8 cellular contexts compared by ENCODE assay signal in the genomic region with DNA sequence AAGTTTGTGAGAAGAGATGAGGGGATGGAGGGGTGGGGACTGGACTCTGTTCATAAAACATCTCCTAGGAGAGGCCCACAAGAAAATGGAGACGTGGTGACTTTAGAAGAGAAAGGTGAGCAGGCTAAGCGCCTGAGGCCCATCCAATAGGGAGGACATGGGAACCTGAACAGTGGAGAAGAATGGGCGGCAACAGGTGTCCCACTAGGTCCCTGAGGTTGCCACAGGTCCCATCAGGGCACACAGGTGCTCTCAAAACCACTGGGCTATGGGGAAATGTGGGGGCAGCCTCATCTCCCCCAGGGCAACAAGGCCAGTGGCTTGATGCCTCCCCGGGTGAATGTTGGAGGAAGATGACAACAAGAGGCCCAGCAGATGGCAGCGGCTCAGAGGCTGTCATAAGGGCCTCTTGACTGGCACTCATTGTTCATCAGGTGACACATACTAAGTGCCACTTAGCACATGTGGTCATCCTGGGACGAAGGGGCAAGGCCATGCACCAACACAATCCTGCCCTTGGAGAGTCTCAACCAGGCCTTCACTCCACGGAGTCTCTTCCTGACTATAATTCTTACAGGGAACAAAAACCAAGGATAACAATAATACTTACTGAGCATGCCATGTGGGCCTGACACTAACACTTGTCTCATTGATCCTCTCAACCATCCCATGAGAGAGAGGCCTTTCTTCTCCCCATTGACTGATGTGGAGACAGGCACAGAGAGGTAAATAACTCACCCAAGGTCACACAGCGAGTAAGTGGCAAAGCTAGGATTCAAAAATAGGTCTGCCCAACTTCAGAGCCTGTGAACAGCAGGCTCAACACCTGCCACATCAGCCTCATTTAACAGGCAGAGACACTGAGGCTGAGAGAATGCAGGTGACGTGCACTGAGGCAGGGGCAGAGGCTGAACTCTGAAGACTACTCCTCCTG. TPM values are rescaled to one million over a fixed set of nuclear protein-coding genes. Genes with fewer than 3 reads are reported as not detected.
DNase-seq lines count a peak whose midpoint lies in the region; ATAC-seq and TF ChIP-seq lines count a peak whose summit lies in the region.

No MANE protein-coding gene starts in this region.

- H3K27ac ChIP-seq in BLaER1 treated with 17β-estradiol and CSF1 and Interleukin-3, amounts not matched to agents 10 nM and 100 nM: peak overlapping the region in 7 of 11 experiments; percentile 58 to 76 (median 66); a peak in 11 of 22 replicates
- H3K27ac ChIP-seq in IMR-90 (ENCODE audit: insufficient read depth, low read length): no peak overlapping the region
- H3K27ac ChIP-seq in tibial nerve: peak overlapping the region in 3 of 4 donors; percentile 37 to 89 (median 75)

- CTCF ChIA-PET in IMR-90 (lab: Yijun Ruan, JAX): interaction anchor here (1.0 kb wide), 1 partner anchor 38 kb away, joined by 3 read pairs; a partner anchor contains a TSS

- no peak overlapping the region for H4K5ac ChIP-seq in IMR-90 (ENCODE audit: low read depth, low read length)

- POLR2A ChIA-PET in IMR-90 (lab: Charles Lee; ENCODE audit: unreplicated experiment): no interaction called here

- H3K79me1 ChIP-seq in IMR-90 (ENCODE audit: low read depth in 1 of 2, low read length in 2 of 2): peaks cover 60 to 88% of the 10 kb centered on the region in 2 experiments

- dilution Hi-C loops in IMR-90 (cut with HindIII; ENCODE audit: low sequenced_read_pairs, unreplicated experiment): no loop called here

- H2BK120ac ChIP-seq in IMR-90 (ENCODE audit: low read depth, low read length): 0 out of 2 replicates have a peak overlapping the region, but pooled peaks have one; percentile 4

- peak overlapping the region; percentile 52 for H2AK5ac ChIP-seq in IMR-90 (ENCODE audit: low read depth, low read length)

- H4K20me1 ChIP-seq in BLaER1 treated with 17β-estradiol and CSF1 and Interleukin-3, amounts not matched to agents 10 nM and 100 nM: peaks cover 0 to 38% (median 0%) of the 10 kb centered on the region in 11 experiments; a peak in 4 of 22 replicates
- H4K20me1 ChIP-seq in IMR-90 (ENCODE audit: insufficient read depth, low read length): peaks cover 11% of the 10 kb centered on the region; the same call in 1 of the 2 replicates

- H3K9me3 ChIP-seq in BLaER1 treated with 17β-estradiol and CSF1 and Interleukin-3, amounts not matched to agents 10 nM and 100 nM (replicated peaks in 1 of 11): no peaks in the 10 kb centered on the region
- H3K9me3 ChIP-seq in IMR-90 (ENCODE audit: control insufficient read depth, insufficient read depth, low read length) (no peaks in the 10 kb centered on the region), tibial nerve (no peaks in the 10 kb centered on the region)

- H2AK9ac ChIP-seq in IMR-90 (replicated peaks; ENCODE audit: low read depth, low read length, poor library complexity): peak overlapping the region; percentile 80

- no peak overlapping the region for H3K56ac ChIP-seq in IMR-90 (ENCODE audit: extremely low read depth, insufficient read depth, low read length)

- H2BK15ac ChIP-seq in IMR-90 (ENCODE audit: low read depth, low read length): 0 out of 3 replicates have a peak overlapping the region, but pooled peaks have one; percentile 4

- no peak overlapping the region for H3K18ac ChIP-seq in IMR-90 (ENCODE audit: low read depth, low read length)

- TF ChIP-seq CTCF in IMR-90 (conservative IDR thresholded peaks at IDR 0.05; ENCODE audit: low read depth, low read length): no peak
- no peak for TF ChIP-seq CTCF in tibial nerve (IDR thresholded peaks at IDR 0.05)

- H4K91ac ChIP-seq in IMR-90 (ENCODE audit: insufficient read depth, low read depth, low read length): 0 out of 2 replicates have a peak overlapping the region, but pooled peaks have one; percentile 12

- peaks cover 38 to 62% (median 50%) of the 10 kb centered on the region in 10 experiments for H3K4me1 ChIP-seq in BLaER1 treated with 17β-estradiol and CSF1 and Interleukin-3, amounts not matched to agents 10 nM and 100 nM
- H3K4me1 ChIP-seq in IMR-90 (ENCODE audit: control insufficient read depth, insufficient read depth, low read length) (peaks cover 32% of the 10 kb centered on the region), tibial nerve (peaks cover 0 to 97% (median 69%) of the 10 kb centered on the region in 4 donors)

- no peak overlapping the region for H3K4me3 ChIP-seq in BLaER1 treated with 17β-estradiol and CSF1 and Interleukin-3, amounts not matched to agents 10 nM and 100 nM
- no peak overlapping the region for H3K4me3 ChIP-seq in IMR-90 (ENCODE audit: insufficient read depth, low read depth, low read length)
- H3K4me3 ChIP-seq in tibial nerve: no peak overlapping the region

- DNase-seq in IMR-90 (no peak), islet precursor cell (peak; percentile 58), tibial nerve (ENCODE audit: low spot score in 2 of 2) (no peak), middle frontal gyrus (ENCODE audit: extremely low spot score, low spot score) (no peak)
- DNase-seq in activated CD4-positive, alpha-beta T cell treated with anti-CD3 and anti-CD28 coated beads, Interleukin-2, amount 50 U/mL, for 48 hours: peak; percentile 6 to 19

- in situ Hi-C loops in IMR-90 (cut with MboI; ENCODE audit: low sequenced_read_pairs): no loop called here

- no peak for TF ChIP-seq EP300 in tibial nerve (IDR thresholded peaks at IDR 0.05)

- TF ChIP-seq RAD21 in IMR-90 (IDR thresholded peaks at IDR 0.05; ENCODE audit: low read length): no peak

- H2AFZ ChIP-seq in IMR-90 (replicated peaks; ENCODE audit: low read length, poor library complexity): no peak overlapping the region

- H3K36me3 ChIP-seq in BLaER1 treated with 17β-estradiol and CSF1 and Interleukin-3, amounts not matched to agents 10 nM and 100 nM: no peaks in the 10 kb centered on the region
- H3K36me3 ChIP-seq in IMR-90 (ENCODE audit: control insufficient read depth, insufficient read depth, low read length) (0 out of 2 replicates have a peak, but pooled peaks cover 1% of the 10 kb centered on the region), tibial nerve (no peaks in the 10 kb centered on the region)

- ATAC-seq in IMR-90 (ENCODE audit: low read depth) (no peak), HG03354 (IDR thresholded peaks at IDR 0.05; ENCODE audit: poor library complexity, severe bottlenecking, unreplicated experiment) (no peak), HG02884 (IDR thresholded peaks at IDR 0.05; ENCODE audit: unreplicated experiment) (no peak)

- peak overlapping the region in 4 of 11 experiments; percentile 61 to 69 (median 64); a peak in 2 of 22 replicates for H3K9ac ChIP-seq in BLaER1 treated with 17β-estradiol and CSF1 and Interleukin-3, amounts not matched to agents 10 nM and 100 nM
- H3K9ac ChIP-seq in IMR-90 (ENCODE audit: low read depth, low read length): no peak overlapping the region

- H2BK20ac ChIP-seq in IMR-90 (ENCODE audit: low read depth, low read length): peak overlapping the region; percentile 28

- peak overlapping the region in 1 of 2 experiments; percentile 65; a peak in 1 of 4 replicates for H4K8ac ChIP-seq in IMR-90 (ENCODE audit: low read depth in 2 of 2, low read length in 2 of 2)

- intact Hi-C loops in IMR-90 (cut with micrococcal nuclease): no loop called here

- no peak for TF ChIP-seq POLR2A in IMR-90 (IDR thresholded peaks at IDR 0.05; ENCODE audit: low read depth, low read length)
- TF ChIP-seq POLR2A in tibial nerve (IDR thresholded peaks at IDR 0.05): no peak

- no peak overlapping the region for H3K23ac ChIP-seq in IMR-90 (ENCODE audit: low read depth, low read length)

- H3K9me1 ChIP-seq in IMR-90 (ENCODE audit: insufficient read depth, low read length): peaks cover 25% of the 10 kb centered on the region

- peak overlapping the region; percentile 61; the same call in 1 of the 2 replicates for H3K4ac ChIP-seq in IMR-90 (ENCODE audit: low read depth, low read length)

- no CpG with 5 or more reads among the region's 9 CpGs for WGBS in IMR-90 (ENCODE audit: extremely low coverage in 2 of 2, insufficient read length in 1 of 2), 2 experiments
- 80 to 84% methylated on average over 9 of the region's 9 CpGs for WGBS in tibial nerve, 2 donors

- peak overlapping the region; percentile 33 to 87 (median 76); a peak in 20 of 22 replicates for H3K4me2 ChIP-seq in BLaER1 treated with 17β-estradiol and CSF1 and Interleukin-3, amounts not matched to agents 10 nM and 100 nM
- H3K4me2 ChIP-seq in IMR-90 (ENCODE audit: low read depth, low read length): no peak overlapping the region

- H2BK5ac ChIP-seq in IMR-90 (ENCODE audit: low read depth, low read length, poor library complexity, severe bottlenecking): no peak overlapping the region

- H3K14ac ChIP-seq in IMR-90 (replicated peaks; ENCODE audit: low read depth, low read length): peak overlapping the region; percentile 74; the same call in 1 of the 2 replicates

- no TSS peak for BruUV-seq in IMR-90 (replicated peaks; lab: Mats Ljungman, UMichigan)

- no peaks in the 10 kb centered on the region for H3K27me3 ChIP-seq in BLaER1 treated with 17β-estradiol and CSF1 and Interleukin-3, amounts not matched to agents 10 nM and 100 nM
- no peaks in the 10 kb centered on the region for H3K27me3 ChIP-seq in IMR-90 (ENCODE audit: control insufficient read depth, insufficient read depth, low read length)
- no peaks in the 10 kb centered on the region for H3K27me3 ChIP-seq in tibial nerve

TF ChIP-seq in IMR-90, 13 proteins besides CTCF, POLR2A, EP300 and RAD21 (continues in another document):
- TF ChIP-seq, protein P1, sequence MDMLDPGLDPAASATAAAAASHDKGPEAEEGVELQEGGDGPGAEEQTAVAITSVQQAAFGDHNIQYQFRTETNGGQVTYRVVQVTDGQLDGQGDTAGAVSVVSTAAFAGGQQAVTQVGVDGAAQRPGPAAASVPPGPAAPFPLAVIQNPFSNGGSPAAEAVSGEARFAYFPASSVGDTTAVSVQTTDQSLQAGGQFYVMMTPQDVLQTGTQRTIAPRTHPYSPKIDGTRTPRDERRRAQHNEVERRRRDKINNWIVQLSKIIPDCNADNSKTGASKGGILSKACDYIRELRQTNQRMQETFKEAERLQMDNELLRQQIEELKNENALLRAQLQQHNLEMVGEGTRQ (IDR thresholded peaks at IDR 0.05; ENCODE audit: low read depth, low read length): no peak
- no peak for TF ChIP-seq MXI1 (IDR thresholded peaks at IDR 0.05; ENCODE audit: borderline replicate concordance, low read depth, low read length)
- no peak for TF ChIP-seq MAFK (IDR thresholded peaks at IDR 0.05; ENCODE audit: low read depth, low read length)
- TF ChIP-seq RFX5 (IDR thresholded peaks at IDR 0.05; ENCODE audit: low read depth, low read length): no peak
- TF ChIP-seq FOS (IDR thresholded peaks at IDR 0.05; ENCODE audit: low read depth, low read length): no peak
- no peak for TF ChIP-seq NFE2L2 (IDR thresholded peaks at IDR 0.05; ENCODE audit: low read depth, low read length)
- TF ChIP-seq MAZ (IDR thresholded peaks at IDR 0.05; ENCODE audit: borderline replicate concordance, low read depth, low read length): no peak
- TF ChIP-seq SMC3 (IDR thresholded peaks at IDR 0.05; ENCODE audit: low read depth, low read length): no peak
- no peak for TF ChIP-seq RCOR1 (IDR thresholded peaks at IDR 0.05; ENCODE audit: insufficient replicate concordance, low read length)

RNA-seq across cellular contexts. Expression of a gene that starts 38.0 kb away (rescaled TPM):
- total RNA-seq in IMR-90 (2012; rRNA removed): 4.1 and 4.2 TPM in 2 replicates
- polyA plus RNA-seq in IMR-90 (2012; rRNA removed): 21.2 and 22.6 TPM in 2 replicates
- polyA plus RNA-seq in IMR-90 (2012; cell fraction: cytosol; rRNA removed): 16.0 and 18.8 TPM in 2 replicates
- 69.3 and 81.4 TPM in 2 replicates for polyA plus RNA-seq in IMR-90 (2012; cell fraction: nucleus; rRNA removed; ENCODE audit: low replicate concordance)
- 10 to 100 TPM; 32.1 to 55.5 (median 38.8) TPM for total RNA-seq in tibial nerve

Comparison
In these comparisons a context has a peak if more than half of its experiments do, and no peak if none do; other contexts are left out.
1. DNase-seq: peak in activated CD4-positive, alpha-beta T cell treated with anti-CD3 and anti-CD28 coated beads, Interleukin-2, amount 50 U/mL, for 48 hours (2 of 2) and islet precursor cell (single experiment); none in IMR-90 (single experiment), tibial nerve (0 of 2) and middle frontal gyrus (single experiment).